In the genomic region with DNA sequence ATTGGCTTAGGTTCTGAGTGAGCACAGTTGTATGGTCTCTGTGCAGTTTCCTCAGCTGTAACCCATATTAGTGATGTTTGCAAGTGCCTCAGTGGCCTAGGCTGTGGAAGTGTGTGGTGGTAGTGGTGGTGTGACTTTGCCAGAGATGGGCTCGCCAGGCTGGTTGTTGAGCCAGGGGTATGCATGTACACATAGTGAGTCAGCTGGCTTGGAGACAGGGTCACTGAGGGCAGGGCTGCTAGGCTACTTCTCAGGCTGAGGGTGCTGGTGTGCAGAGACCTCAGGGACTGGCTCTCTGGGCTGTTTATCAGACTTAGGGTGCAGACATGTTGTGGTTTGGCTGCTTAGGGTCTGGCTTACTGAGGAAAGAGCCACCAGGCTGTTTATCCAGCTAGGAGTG, we compare ENCODE assay signal across 16 cellular contexts.
"Had no signal": no experiment of that assay in that cellular context is flagged by ENCODE, and none has a peak within 500 bp of the region (broad histone marks: within the 10 kb centered on the region; RNA-seq: fewer than 3 reads in every experiment).

No MANE protein-coding gene starts in this region.

- H3K4me3 Mint-ChIP-seq: activated CD8-positive, alpha-beta T cell treated with anti-CD3 and anti-CD28 coated beads for 36 hours; activated naive CD4-positive, alpha-beta T cell treated with anti-CD3 and anti-CD28 coated beads, Interleukin-2, amount 50 U/mL, for 24 hours; effector memory CD8-positive, alpha-beta T cell; nephron progenitor cell; WTC11 had no signal

- H3K9me3 Mint-ChIP-seq: activated CD8-positive, alpha-beta T cell treated with anti-CD3 and anti-CD28 coated beads for 36 hours; activated naive CD4-positive, alpha-beta T cell treated with anti-CD3 and anti-CD28 coated beads, Interleukin-2, amount 50 U/mL, for 24 hours; effector memory CD8-positive, alpha-beta T cell; WTC11 had no signal

- H3K27me3 Mint-ChIP-seq: activated CD8-positive, alpha-beta T cell treated with anti-CD3 and anti-CD28 coated beads for 36 hours; activated naive CD4-positive, alpha-beta T cell treated with anti-CD3 and anti-CD28 coated beads, Interleukin-2, amount 50 U/mL, for 24 hours; effector memory CD8-positive, alpha-beta T cell had no signal

- H3K36me3 Mint-ChIP-seq: WTC11 had no signal

- DNase-seq: activated CD4-positive, alpha-beta T cell treated with anti-CD3 and anti-CD28 coated beads for 48 hours; activated CD8-positive, alpha-beta T cell treated with anti-CD3 and anti-CD28 coated beads for 36 hours; activated effector memory CD4-positive, alpha-beta T cell treated with anti-CD3 and anti-CD28 coated beads, Interleukin-2, amount 50 U/mL, for 16 hours; activated T-cell treated with anti-CD3 and anti-CD28 coated beads, Interleukin-2, amount 50 U/mL, for 48 hours; amygdala; dermis blood vessel endothelial cell; effector memory CD8-positive, alpha-beta T cell; hippocampal formation; nephron progenitor cell; occipital lobe; spleen; stomach; T-helper 2 cell had no signal

- H3K4me3 ChIP-seq: spleen, stomach, thoracic aorta had no signal

- H3K27ac Mint-ChIP-seq: activated CD8-positive, alpha-beta T cell treated with anti-CD3 and anti-CD28 coated beads for 36 hours; activated naive CD4-positive, alpha-beta T cell treated with anti-CD3 and anti-CD28 coated beads, Interleukin-2, amount 50 U/mL, for 24 hours; effector memory CD8-positive, alpha-beta T cell; nephron progenitor cell; WTC11 had no signal

- H3K4me1 Mint-ChIP-seq: nephron progenitor cell, WTC11 had no signal
